7 cellular contexts compared by ENCODE assay signal in the genomic region with DNA sequence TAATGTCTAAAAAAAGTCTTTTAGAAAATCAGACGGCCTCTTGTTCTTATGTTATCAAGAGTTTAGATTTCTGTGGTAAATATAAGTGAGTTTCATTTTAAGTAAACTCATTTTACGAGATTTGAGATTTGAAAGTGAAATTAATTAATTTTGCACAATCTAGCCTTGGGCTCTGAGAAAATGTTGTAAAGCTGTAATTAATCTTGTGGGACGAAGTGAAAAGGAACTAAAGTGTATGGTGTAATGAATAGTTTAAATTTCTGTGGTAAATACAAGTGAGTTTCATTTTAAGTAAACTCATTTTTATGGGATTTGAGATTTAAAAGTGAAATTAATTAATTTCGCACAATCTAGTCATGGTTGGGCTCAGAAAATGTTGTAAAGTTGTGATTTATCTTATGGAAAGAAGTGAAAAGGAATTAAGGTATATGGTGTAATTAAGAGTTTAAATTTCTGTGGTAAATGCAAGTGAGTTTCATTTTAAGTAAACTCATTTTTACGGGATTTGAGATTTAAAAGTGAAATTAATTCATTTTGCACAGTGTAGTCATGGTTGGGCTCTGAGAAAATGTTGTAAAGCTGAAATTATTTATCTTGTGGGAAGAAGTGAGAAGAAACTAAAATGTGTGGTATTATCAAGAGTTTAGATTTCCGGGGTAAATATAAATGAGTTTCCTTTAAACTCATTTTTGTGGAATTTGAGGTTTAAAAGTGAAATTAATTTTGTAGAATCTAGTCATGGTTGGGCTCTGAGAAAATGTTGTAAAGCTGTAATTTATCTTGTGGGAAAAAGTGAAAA. TPM values are rescaled to one million over a fixed set of nuclear protein-coding genes. Genes with fewer than 3 reads are reported as not detected.
A peak's percentile ranks its signal among the peaks of the same experiment; 100 is the strongest.
DNase-seq lines count a peak whose midpoint lies in the region; ATAC-seq and TF ChIP-seq lines count a peak whose summit lies in the region.

No MANE protein-coding gene starts in this region.

- intact Hi-C loops in HCT116 (cut with micrococcal nuclease), result no loop called here

- H3K9me2 ChIP-seq in HCT116 (ENCODE audit: insufficient read depth) (no peaks in the 10 kb centered on the region), hepatocyte (replicated peaks; ENCODE audit: insufficient read depth) (no peaks in the 10 kb centered on the region)

- H3K9me3 Mint-ChIP-seq in activated CD8-positive, alpha-beta T cell treated with anti-CD3 and anti-CD28 coated beads, Interleukin-2, amount 10 ng/mL, durations not matched to agents 7 days and 5 days (ENCODE audit: insufficient read depth), result no peaks in the 10 kb centered on the region
- H3K9me3 Mint-ChIP-seq in stimulated activated memory B cell treated with anti-CD40 and anti-IgM and Interleukin-4, amounts not matched to agents 10 μg/mL and 1 μg/mL and 100 μg/mL, for 72 hours, result no peaks in the 10 kb centered on the region

- no peaks in the 10 kb centered on the region for H3K36me3 ChIP-seq in HCT116 (ENCODE audit: control insufficient read depth in 1 of 2, insufficient read depth in 2 of 2, low read length in 2 of 2)
- no peaks in the 10 kb centered on the region for H3K36me3 ChIP-seq in hepatocyte (replicated peaks; ENCODE audit: insufficient read depth, low read depth)

- 50% methylated on average over 6 of the region's 6 CpGs for WGBS in hepatocyte (ENCODE audit: low lambda C conversion rate, missing lambda C conversion rate)

- H3K79me2 ChIP-seq in HCT116 (ENCODE audit: insufficient read depth, low read length) (peaks cover 3% of the 10 kb centered on the region; the same call in 1 of the 2 replicates), hepatocyte (peaks cover 50% of the 10 kb centered on the region)

- DNase-seq in HCT116 (ENCODE audit: low read depth, low spot score), result no peak
- no peak for DNase-seq in activated CD8-positive, alpha-beta T cell treated with anti-CD3 and anti-CD28 coated beads, Interleukin-2, amount 10 ng/mL, durations not matched to agents 7 days and 5 days
- no peak for DNase-seq in hepatocyte (ENCODE audit: low spot score)
- no peak for DNase-seq in DMS53 treated with DMSO at 0.1 percent for 48 hours (lab: John Stamatoyannopoulos, UW; ENCODE audit: unreplicated experiment)
- DNase-seq in activated CD4-positive, alpha-beta T cell treated with anti-CD3 and anti-CD28 coated beads for 4 hours, result no peak

- H3K27ac Mint-ChIP-seq in activated CD8-positive, alpha-beta T cell treated with anti-CD3 and anti-CD28 coated beads, Interleukin-2, amount 10 ng/mL, durations not matched to agents 7 days and 5 days, result peak overlapping the region; percentile 82
- peak overlapping the region; percentile 76 for H3K27ac Mint-ChIP-seq in stimulated activated memory B cell treated with anti-CD40 and anti-IgM and Interleukin-4, amounts not matched to agents 10 μg/mL and 1 μg/mL and 100 μg/mL, for 72 hours

- H3K27ac ChIP-seq in HCT116 (ENCODE audit: low read depth, low read length) (peak overlapping the region; percentile 45; the same call in 1 of the 2 replicates), hepatocyte (peak overlapping the region; percentile 97)

- no peaks in the 10 kb centered on the region for H3K36me3 Mint-ChIP-seq in activated CD8-positive, alpha-beta T cell treated with anti-CD3 and anti-CD28 coated beads, Interleukin-2, amount 10 ng/mL, durations not matched to agents 7 days and 5 days (ENCODE audit: low read depth)
- no peaks in the 10 kb centered on the region for H3K36me3 Mint-ChIP-seq in stimulated activated memory B cell treated with anti-CD40 and anti-IgM and Interleukin-4, amounts not matched to agents 10 μg/mL and 1 μg/mL and 100 μg/mL, for 72 hours

- peak overlapping the region; percentile 81 for H3K4me3 Mint-ChIP-seq in activated CD8-positive, alpha-beta T cell treated with anti-CD3 and anti-CD28 coated beads, Interleukin-2, amount 10 ng/mL, durations not matched to agents 7 days and 5 days
- H3K4me3 Mint-ChIP-seq in stimulated activated memory B cell treated with anti-CD40 and anti-IgM and Interleukin-4, amounts not matched to agents 10 μg/mL and 1 μg/mL and 100 μg/mL, for 72 hours, result peak overlapping the region; percentile 85

- H3K4me3 ChIP-seq in HCT116 (replicated peaks in 1 of 2; ENCODE audit: low read depth in 1 of 2, low read length in 2 of 2), result peak overlapping the region; percentile 47 to 60
- H3K4me3 ChIP-seq in hepatocyte, result peak overlapping the region; percentile 72

- no peak for TF ChIP-seq CTCF in HCT116 (IDR thresholded peaks at IDR 0.05 in 2 of 3, conservative IDR thresholded peaks at IDR 0.05 in 1 of 3; ENCODE audit: borderline replicate concordance in 1 of 3, insufficient read depth in 1 of 3, low read depth in 2 of 3, low read length in 2 of 3)
- no peak for TF ChIP-seq CTCF in hepatocyte (IDR thresholded peaks at IDR 0.05; ENCODE audit: poor library complexity)

- peak overlapping the region; percentile 82 for H3K4me2 ChIP-seq in HCT116 (ENCODE audit: low read length)
- H3K4me2 ChIP-seq in hepatocyte, result peak overlapping the region; percentile 71

- H3K27me3 Mint-ChIP-seq in activated CD8-positive, alpha-beta T cell treated with anti-CD3 and anti-CD28 coated beads, Interleukin-2, amount 10 ng/mL, durations not matched to agents 7 days and 5 days (ENCODE audit: low read depth), result peaks cover 22% of the 10 kb centered on the region
- peaks cover 18% of the 10 kb centered on the region for H3K27me3 Mint-ChIP-seq in stimulated activated memory B cell treated with anti-CD40 and anti-IgM and Interleukin-4, amounts not matched to agents 10 μg/mL and 1 μg/mL and 100 μg/mL, for 72 hours

- RAD21 ChIA-PET in HCT116 (lab: Charles Lee; ENCODE audit: low non-redundant PET in 1 of 2, low total read pairs in 2 of 2, uncharacterized antibody in 2 of 2, unreplicated experiment in 2 of 2), result no interaction called here

- H3K27me3 ChIP-seq in HCT116 (ENCODE audit: insufficient read depth, low read length), result no peaks in the 10 kb centered on the region
- H3K27me3 ChIP-seq in hepatocyte, result no peaks in the 10 kb centered on the region

- H3K4me1 Mint-ChIP-seq in activated CD8-positive, alpha-beta T cell treated with anti-CD3 and anti-CD28 coated beads, Interleukin-2, amount 10 ng/mL, durations not matched to agents 7 days and 5 days (ENCODE audit: low read depth), result peaks cover 31% of the 10 kb centered on the region
- peaks cover 18% of the 10 kb centered on the region for H3K4me1 Mint-ChIP-seq in stimulated activated memory B cell treated with anti-CD40 and anti-IgM and Interleukin-4, amounts not matched to agents 10 μg/mL and 1 μg/mL and 100 μg/mL, for 72 hours

- H2AFZ ChIP-seq in HCT116 (ENCODE audit: low read depth, low read length, poor library complexity, severe bottlenecking), result no peak overlapping the region
- no peak overlapping the region for H2AFZ ChIP-seq in hepatocyte

- H4K20me1 ChIP-seq in HCT116 (ENCODE audit: insufficient read depth), result no peaks in the 10 kb centered on the region
- H4K20me1 ChIP-seq in hepatocyte (ENCODE audit: insufficient read depth, poor library complexity, severe bottlenecking), result no peaks in the 10 kb centered on the region

- CTCF ChIA-PET in HCT116 (lab: Charles Lee), result no interaction called here
- CTCF ChIA-PET in activated CD8-positive, alpha-beta T cell treated with anti-CD3 and anti-CD28 coated beads, Interleukin-2, amount 10 ng/mL, durations not matched to agents 7 days and 5 days (lab: Charles Lee), result no interaction called here

- no peak for TF ChIP-seq RAD21 in HCT116 (IDR thresholded peaks at IDR 0.05; ENCODE audit: low read depth)

- POLR2A ChIA-PET in HCT116 (lab: Charles Lee), result no interaction called here
- POLR2A ChIA-PET in activated CD8-positive, alpha-beta T cell treated with anti-CD3 and anti-CD28 coated beads, Interleukin-2, amount 10 ng/mL, durations not matched to agents 7 days and 5 days (lab: Charles Lee), result no interaction called here

- H3K4me1 ChIP-seq in HCT116 (ENCODE audit: control insufficient read depth in 1 of 2, insufficient read depth in 2 of 2, low read length in 2 of 2) (peaks cover 3 to 17% of the 10 kb centered on the region in 2 experiments; a peak in 1 of 4 replicates), hepatocyte (ENCODE audit: insufficient read depth) (no peaks in the 10 kb centered on the region)

- BruUV-seq in HCT116 (replicated peaks; lab: Mats Ljungman, UMichigan), result no TSS peak

- no peaks in the 10 kb centered on the region for H3K9me3 ChIP-seq in HCT116 (ENCODE audit: control insufficient read depth in 1 of 2, insufficient read depth in 1 of 2, low read depth in 1 of 2, low read length in 2 of 2)
- H3K9me3 ChIP-seq in hepatocyte (ENCODE audit: low read depth), result no peaks in the 10 kb centered on the region

- peak overlapping the region; percentile 59 for H3K9ac ChIP-seq in HCT116 (ENCODE audit: low read length)

- ATAC-seq in HCT116 (no peak), GM18511 (IDR thresholded peaks at IDR 0.05; ENCODE audit: unreplicated experiment) (no peak)
- no peak for ATAC-seq in activated CD8-positive, alpha-beta T cell treated with anti-CD3 and anti-CD28 coated beads, Interleukin-2, amount 10 ng/mL, durations not matched to agents 7 days and 5 days
- no peak for ATAC-seq in stimulated activated memory B cell treated with anti-CD40 and anti-IgM and Interleukin-4, amounts not matched to agents 10 μg/mL and 1 μg/mL and 100 μg/mL, for 72 hours

- no peak for TF ChIP-seq POLR2A in HCT116 (IDR thresholded peaks at IDR 0.05; ENCODE audit: borderline replicate concordance, extremely low read depth, insufficient read depth, insufficient read length)

TF ChIP-seq in HCT116, 20 proteins besides CTCF, POLR2A, EP300 and RAD21 (continues in another document):
- TF ChIP-seq SRF (IDR thresholded peaks at IDR 0.05; ENCODE audit: low read depth), result no peak
- TF ChIP-seq, protein P1, sequence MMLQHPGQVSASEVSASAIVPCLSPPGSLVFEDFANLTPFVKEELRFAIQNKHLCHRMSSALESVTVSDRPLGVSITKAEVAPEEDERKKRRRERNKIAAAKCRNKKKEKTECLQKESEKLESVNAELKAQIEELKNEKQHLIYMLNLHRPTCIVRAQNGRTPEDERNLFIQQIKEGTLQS (IDR thresholded peaks at IDR 0.05), result no peak
- no peak for TF ChIP-seq YY1 (IDR thresholded peaks at IDR 0.05; ENCODE audit: extremely low read depth, insufficient replicate concordance, low read depth, low read length)

RNA-seq across cellular contexts. Expression of gene SCML1, which starts 1.6 kb away (rescaled TPM):
- total RNA-seq in HCT116 (2021; ENCODE audit: unreplicated experiment) (2.7 TPM), hepatocyte (21.8 and 23.7 TPM in 2 replicates)
- polyA plus RNA-seq in HCT116 (2012), result 1.7 TPM in 2 replicates
- total RNA-seq in activated CD8-positive, alpha-beta T cell treated with anti-CD3 and anti-CD28 coated beads, Interleukin-2, amount 10 ng/mL, durations not matched to agents 7 days and 5 days, result 1 to 10 TPM; 5.7 to 6.1 TPM
- polyA plus RNA-seq in hepatocyte, result 17.0 and 19.1 TPM in 2 replicates
